Comparison of ENCODE assay signal across 25 cellular contexts in the genomic region with DNA sequence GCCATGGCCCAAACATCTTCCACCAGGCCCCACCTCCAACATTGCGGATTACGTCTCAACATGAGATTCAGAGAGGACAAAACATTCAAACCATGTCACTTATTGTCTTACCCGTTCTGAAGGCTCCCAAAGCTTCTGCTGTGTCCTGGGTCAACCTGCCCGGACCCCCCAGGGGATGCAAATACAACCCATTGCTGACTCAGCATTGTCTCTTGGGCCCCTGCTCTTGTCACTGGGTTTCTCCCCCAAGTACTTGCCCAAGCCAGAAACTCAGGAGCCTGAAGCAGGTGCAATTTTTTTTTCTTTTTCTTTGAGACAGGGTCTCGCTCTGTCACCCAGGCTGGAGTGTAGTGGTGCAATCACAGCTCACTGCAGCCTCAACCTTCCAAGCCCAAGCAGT.
"Had no signal": no experiment of that assay in that cellular context is flagged by ENCODE, and none has a peak within 500 bp of the region (broad histone marks: within the 10 kb centered on the region; RNA-seq: fewer than 3 reads in every experiment).

No MANE protein-coding gene starts in this region.

- H3K4me3 ChIP-seq: colonic mucosa, esophagus squamous epithelium, gastrocnemius medialis, heart right ventricle, left lung, lower lobe of right lung had no signal

- H3K27me3 Mint-ChIP-seq: dendritic cell treated with granulocyte-macrophage colony-stimulating factor and Interleukin-4, amounts not matched to agents 40 ng/mL and 50 ng/mL, for 4 days had no signal

- DNase-seq: colonic mucosa; cortex of kidney; effector memory CD4-positive, alpha-beta T cell; erythroblast; esophagus squamous epithelium; foreskin fibroblast; foreskin melanocyte; gastrocnemius medialis; glutamatergic neuron; head of caudate nucleus; heart right ventricle; hippocampal formation; left cardiac atrium; left lung; left ventricle myocardium superior; lower lobe of right lung; mesenchymal stem cell; midbrain; naive thymus-derived CD4-positive, alpha-beta T cell had no signal

- ATAC-seq: esophagus mucosa; gastrocnemius medialis; heart right ventricle; left cardiac atrium; left lung; left ventricle myocardium superior; lower lobe of right lung; naive thymus-derived CD4-positive, alpha-beta T cell had no signal

- H3K27me3 ChIP-seq: colonic mucosa, esophagus squamous epithelium, gastrocnemius medialis, left lung had no signal

- H3K27ac Mint-ChIP-seq: dendritic cell treated with granulocyte-macrophage colony-stimulating factor and Interleukin-4, amounts not matched to agents 40 ng/mL and 50 ng/mL, for 4 days; naive thymus-derived CD4-positive, alpha-beta T cell had no signal

- H3K27ac ChIP-seq: colonic mucosa, epithelial cell of prostate, esophagus squamous epithelium, gastrocnemius medialis, heart right ventricle, left lung, lower lobe of right lung had no signal

- H3K4me1 ChIP-seq: colonic mucosa, esophagus squamous epithelium, gastrocnemius medialis, heart right ventricle had no signal

- H3K36me3 Mint-ChIP-seq: naive thymus-derived CD4-positive, alpha-beta T cell had no signal

- H3K36me3 ChIP-seq: colonic mucosa, esophagus squamous epithelium, gastrocnemius medialis, heart right ventricle, left lung, lower lobe of right lung had no signal

- H3K4me3 Mint-ChIP-seq: dendritic cell treated with granulocyte-macrophage colony-stimulating factor and Interleukin-4, amounts not matched to agents 40 ng/mL and 50 ng/mL, for 4 days; naive thymus-derived CD4-positive, alpha-beta T cell had no signal

- H3K9me3 Mint-ChIP-seq: dendritic cell treated with granulocyte-macrophage colony-stimulating factor and Interleukin-4, amounts not matched to agents 40 ng/mL and 50 ng/mL, for 4 days had no signal

- FAIRE-seq: endometrium, islet of Langerhans, keratinocyte had no signal

- H3K4me1 Mint-ChIP-seq: naive thymus-derived CD4-positive, alpha-beta T cell had no signal

- H3K9me3 ChIP-seq: colonic mucosa, esophagus squamous epithelium, gastrocnemius medialis, left lung, lower lobe of right lung had no signal
